ENCODE assay signal across 13 cellular contexts in genomic region chr9:107141967-107142366, GRCh38.
DNase-seq lines count a peak whose midpoint lies in the region; FAIRE-seq and TF ChIP-seq lines count a peak whose summit lies in the region.
"Had no signal": no experiment of that assay in that cellular context is flagged by ENCODE, and none has a peak within 500 bp of the region (broad histone marks: within the 10 kb centered on the region; RNA-seq: fewer than 3 reads in every experiment).

No MANE protein-coding gene starts in this region.

- no peak for FAIRE-seq in GM19239 (lab: Jason Lieb, UNC)
- FAIRE-seq: kidney had no signal

- no peak overlapping the region for H3K27ac ChIP-seq in VCaP

- TF ChIP-seq CTCF in AG10803 (conservative IDR thresholded peaks at IDR 0.05; ENCODE audit: low read length) (peak; percentile 36), VCaP (conservative IDR thresholded peaks at IDR 0.05) (peak; percentile 88)

- H3K4me3 ChIP-seq in AG10803 (ENCODE audit: low read length) = no peak overlapping the region

- no peak for DNase-seq in AG10803 (ENCODE audit: low read depth)
- peak; percentile 26 for DNase-seq in HT-29 (ENCODE audit: low spot score)
- DNase-seq in iris pigment epithelial cell (ENCODE audit: low read depth) = peak; percentile 43
- DNase-seq in GOT3 (lab: John Stamatoyannopoulos, UW) = no peak
- no peak for DNase-seq in activated effector memory CD4-positive, alpha-beta T cell treated with anti-CD3 and anti-CD28 coated beads, Interleukin-2, amount 50 U/mL, for 16 hours
- DNase-seq in activated naive CD4-positive, alpha-beta T cell (lab: John Stamatoyannopoulos, UW) = no peak
- no peak for DNase-seq in GM19239 (ENCODE audit: insufficient read length, low spot score)
- DNase-seq: activated CD4-positive, CD25-positive, alpha-beta regulatory T cell; activated effector memory CD4-positive, alpha-beta T cell treated with Interleukin-2 at 50 U/mL for 16 hours; Calu3; kidney; stimulated activated CD8-positive, alpha-beta memory T cell treated with anti-CD3 and anti-CD28 coated beads, Interleukin-4, amount 100 ng/mL, for 48 hours had no signal

Comparison
In these comparisons a context has a peak if more than half of its experiments do, and no peak if none do; other contexts are left out.
1. DNase-seq: peak in HT-29 (single experiment) and iris pigment epithelial cell (single experiment); none in AG10803 (single experiment), GOT3 (single experiment), activated effector memory CD4-positive, alpha-beta T cell treated with anti-CD3 and anti-CD28 coated beads, Interleukin-2, amount 50 U/mL, for 16 hours (single experiment), activated naive CD4-positive, alpha-beta T cell (0 of 4) and GM19239 (single experiment).